Comparison of ENCODE assay signal across 8 cellular contexts in the genomic region with DNA sequence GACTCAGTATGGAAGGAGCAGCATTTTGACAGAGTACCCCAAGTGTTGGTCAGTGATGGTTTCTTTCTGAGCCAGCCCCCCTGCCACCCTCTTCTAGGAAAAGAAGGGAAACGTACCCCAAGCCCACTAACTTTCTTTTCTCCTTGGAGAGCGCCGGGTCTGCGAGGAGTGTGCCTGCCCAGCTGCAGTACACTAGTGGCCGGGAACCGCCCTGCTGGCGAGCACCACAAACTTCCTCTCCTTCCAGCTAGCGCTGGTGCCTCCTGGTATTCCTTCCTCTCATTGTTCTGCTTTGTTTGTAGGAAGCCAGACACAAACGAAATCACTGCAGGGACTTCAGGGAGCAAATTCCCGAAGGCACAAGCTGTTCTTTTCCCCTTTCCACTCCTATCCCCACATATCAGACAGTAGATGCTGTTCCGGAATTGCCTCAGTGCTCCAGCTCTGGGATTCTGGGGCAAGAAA. TPM values are rescaled to one million over a fixed set of nuclear protein-coding genes. Genes with fewer than 3 reads are reported as not detected.
DNase-seq lines count a peak whose midpoint lies in the region; ATAC-seq and TF ChIP-seq lines count a peak whose summit lies in the region.

No MANE protein-coding gene starts in this region.

- ATAC-seq in CD4-positive, alpha-beta T cell (ENCODE audit: poor library complexity) = no peak
- ATAC-seq in lung (ENCODE audit: insufficient read depth, low FRiP score) (peak; percentile 23), upper lobe of right lung (peak; percentile 60), GM18511 (IDR thresholded peaks at IDR 0.05; ENCODE audit: unreplicated experiment) (no peak), HG02610 (IDR thresholded peaks at IDR 0.05; ENCODE audit: unreplicated experiment) (no peak)

- no peak overlapping the region for H3K27ac Mint-ChIP-seq in CD4-positive, alpha-beta T cell

- no peaks in the 10 kb centered on the region for H3K9me3 Mint-ChIP-seq in CD4-positive, alpha-beta T cell

- H3K4me1 ChIP-seq in colonic mucosa (peaks cover 3% of the 10 kb centered on the region), lung (ENCODE audit: control insufficient read depth in 2 of 2, insufficient read depth in 2 of 2, low read length in 2 of 2) (peaks cover 0 to 8% of the 10 kb centered on the region in 2 donors), upper lobe of right lung (peaks cover 14% of the 10 kb centered on the region)

- WGBS in lung, 2 donors = 2% methylated on average over 11 of the region's 11 CpGs

- CTCF ChIA-PET in CD4-positive, alpha-beta T cell (lab: Charles Lee) = no interaction called here

- intact Hi-C loops in CD4-positive, alpha-beta T cell (cut with DNase I, micrococcal nuclease) = no loop called here
- intact Hi-C loops in colonic mucosa (cut with DNase I) (no loop called here), upper lobe of right lung (cut with DNase I) (no loop called here)

- no peaks in the 10 kb centered on the region for H3K9me3 ChIP-seq in CD4-positive, alpha-beta T cell (ENCODE audit: control insufficient read depth, low read length)
- H3K9me3 ChIP-seq in colonic mucosa = no peaks in the 10 kb centered on the region
- no peaks in the 10 kb centered on the region for H3K9me3 ChIP-seq in lung (ENCODE audit: control insufficient read depth in 2 of 2, insufficient read depth in 1 of 2, low read length in 1 of 2)
- H3K9me3 ChIP-seq in upper lobe of right lung = no peaks in the 10 kb centered on the region

- peaks cover 79% of the 10 kb centered on the region for H3K27me3 Mint-ChIP-seq in CD4-positive, alpha-beta T cell

- H3K4me3 Mint-ChIP-seq in CD4-positive, alpha-beta T cell = peak overlapping the region; percentile 13

- no peak overlapping the region for H3K27ac ChIP-seq in CD4-positive, alpha-beta T cell (ENCODE audit: low read depth, low read length)
- H3K27ac ChIP-seq in colonic mucosa (no peak overlapping the region), lung (ENCODE audit: low read depth in 1 of 2, low read length in 1 of 2) (peak overlapping the region; percentile 75 to 81), upper lobe of right lung (peak overlapping the region; percentile 74)

- POLR2A ChIA-PET in CD4-positive, alpha-beta T cell (lab: Charles Lee) = no interaction called here

- no peak for TF ChIP-seq CTCF in CD4-positive, alpha-beta T cell (IDR thresholded peaks at IDR 0.05)
- TF ChIP-seq CTCF in colonic mucosa (IDR thresholded peaks at IDR 0.05) = no peak
- TF ChIP-seq CTCF in lung (IDR thresholded peaks at IDR 0.05; ENCODE audit: control extremely low read depth, extremely low read depth) = no peak
- TF ChIP-seq CTCF in upper lobe of right lung (IDR thresholded peaks at IDR 0.05) = peak; percentile 15

- peak overlapping the region; percentile 57 for H3K4me3 ChIP-seq in colonic mucosa
- H3K4me3 ChIP-seq in lung = peak overlapping the region; percentile 62
- H3K4me3 ChIP-seq in upper lobe of right lung = peak overlapping the region; percentile 63

- peaks cover 4% of the 10 kb centered on the region for H3K4me1 Mint-ChIP-seq in CD4-positive, alpha-beta T cell (ENCODE audit: low read depth)

- peak overlapping the region in 1 of 2 donors; percentile 35 for H3K9ac ChIP-seq in colonic mucosa (ENCODE audit: low read depth in 2 of 2, low read length in 2 of 2)

- H3K36me3 Mint-ChIP-seq in CD4-positive, alpha-beta T cell (ENCODE audit: low read depth) = no peaks in the 10 kb centered on the region

- H3K36me3 ChIP-seq in colonic mucosa (no peaks in the 10 kb centered on the region), lung (ENCODE audit: control insufficient read depth in 2 of 2, insufficient read depth in 2 of 2, low read length in 2 of 2) (no peaks in the 10 kb centered on the region), upper lobe of right lung (no peaks in the 10 kb centered on the region)

- no peak for DNase-seq in CD4-positive, alpha-beta T cell
- DNase-seq in LoVo (ENCODE audit: low spot score) (peak; percentile 32), colonic mucosa (peak; percentile 38), lung (ENCODE audit: low spot score) (peak; percentile 44), upper lobe of right lung (peak; percentile 69), middle frontal gyrus (ENCODE audit: extremely low spot score, low spot score) (no peak)

- H3K27me3 ChIP-seq in CD4-positive, alpha-beta T cell (ENCODE audit: control insufficient read depth, insufficient read depth, low read length) = peaks cover 64% of the 10 kb centered on the region
- H3K27me3 ChIP-seq in colonic mucosa = peaks cover 34% of the 10 kb centered on the region
- H3K27me3 ChIP-seq in lung (ENCODE audit: control insufficient read depth, insufficient read depth) = no peaks in the 10 kb centered on the region
- H3K27me3 ChIP-seq in upper lobe of right lung = peaks cover 29% of the 10 kb centered on the region

RNA-seq across cellular contexts. Expression of gene CCDC85A, which starts 1.8 kb away (rescaled TPM):
- total RNA-seq in CD4-positive, alpha-beta T cell = not detected
- total RNA-seq in colonic mucosa = under 1 TPM; 0.40 to 0.42 TPM
- 10 to 100 TPM in 1 of 2 donors, 1 to 10 TPM in 1; 7.8 to 10.5 TPM for total RNA-seq in lung
- polyA plus RNA-seq in lung = 1 to 10 TPM; 1.7 to 5.3 TPM
- total RNA-seq in upper lobe of right lung = 22.2 TPM

Comparison
In these comparisons a context has a peak if more than half of its experiments do, and no peak if none do; other contexts are left out.
1. ATAC-seq: peak in lung (single experiment) and upper lobe of right lung (single experiment); none in CD4-positive, alpha-beta T cell (single experiment), GM18511 (single experiment) and HG02610 (single experiment).
2. DNase-seq: peak in LoVo (single experiment), colonic mucosa (single experiment), lung (single experiment) and upper lobe of right lung (single experiment); none in CD4-positive, alpha-beta T cell (0 of 10) and middle frontal gyrus (single experiment).
3. H3K27ac ChIP-seq: peak in lung (2 of 2) and upper lobe of right lung (single experiment); none in CD4-positive, alpha-beta T cell (single experiment) and colonic mucosa (single experiment).
4. RNA of gene CCDC85A, which starts 1.8 kb away (total RNA-seq): 22.2 TPM in upper lobe of right lung (single experiment) and 7.8 to 10.5 TPM in lung; 0.40 to 0.42 TPM in colonic mucosa and not detected in CD4-positive, alpha-beta T cell; every median in the first group is over 4 times any median in the second.
5. Peak in every context shown above with its lines, with median percentiles within 50 percentile points of each other: H3K4me3 ChIP-seq.